ENCODE assay signal across 16 cellular contexts in genomic region chr4:22999419-22999818, GRCh38.
DNase-seq lines count a peak whose midpoint lies in the region; ATAC-seq and TF ChIP-seq lines count a peak whose summit lies in the region.
"Had no signal": no experiment of that assay in that cellular context is flagged by ENCODE, and none has a peak within 500 bp of the region (broad histone marks: within the 10 kb centered on the region; RNA-seq: fewer than 3 reads in every experiment).

No MANE protein-coding gene starts in this region.

- no peak for TF ChIP-seq POLR2A in esophagus muscularis mucosa (IDR thresholded peaks at IDR 0.05; ENCODE audit: low read depth)

- no peaks in the 10 kb centered on the region for H3K79me2 ChIP-seq in mesendoderm (ENCODE audit: control insufficient read depth, insufficient read depth, low read length)

- H3K36me3 ChIP-seq in mesendoderm (ENCODE audit: control insufficient read depth, insufficient read depth, low read length) (no peaks in the 10 kb centered on the region), esophagus muscularis mucosa (no peaks in the 10 kb centered on the region)
- H3K36me3 ChIP-seq: ovary had no signal

- H2BK120ac ChIP-seq in mesendoderm (ENCODE audit: low read depth, low read length): no peak overlapping the region

- intact Hi-C loops in esophagus muscularis mucosa (cut with DNase I): no loop called here

- H3K27me3 ChIP-seq in mesendoderm (ENCODE audit: insufficient read depth, low read length, poor library complexity): no peaks in the 10 kb centered on the region
- no peaks in the 10 kb centered on the region for H3K27me3 ChIP-seq in esophagus muscularis mucosa
- H3K27me3 ChIP-seq: foreskin keratinocyte, ovary, testis had no signal

- ATAC-seq in HG03108 (IDR thresholded peaks at IDR 0.05; ENCODE audit: unreplicated experiment): no peak
- ATAC-seq: foreskin keratinocyte, left ventricle myocardium superior, Panc1 had no signal

- WGBS in mesendoderm (ENCODE audit: extremely low coverage, insufficient coverage, low lambda C conversion rate): no CpG with 5 or more reads among the region's 2 CpGs
- 73% methylated on average over 2 of the region's 2 CpGs for WGBS in esophagus muscularis mucosa

- no peak overlapping the region for H3K18ac ChIP-seq in mesendoderm (ENCODE audit: low read length)

- no peak overlapping the region for H3K56ac ChIP-seq in mesendoderm (ENCODE audit: low read length)

- H3K4me2 ChIP-seq in mesendoderm (ENCODE audit: low read length): no peak overlapping the region

- no peak overlapping the region for H2BK5ac ChIP-seq in mesendoderm (ENCODE audit: low read length)

- H2AK5ac ChIP-seq in mesendoderm (ENCODE audit: low read length): no peak overlapping the region

- TF ChIP-seq CTCF in astrocyte of the spinal cord (IDR thresholded peaks at IDR 0.05; ENCODE audit: low read depth, low read length): peak; percentile 17
- no peak for TF ChIP-seq CTCF in esophagus muscularis mucosa (IDR thresholded peaks at IDR 0.05)

- H3K4me1 ChIP-seq in mesendoderm (ENCODE audit: control insufficient read depth, low read depth, low read length): no peaks in the 10 kb centered on the region
- H3K4me1 ChIP-seq in esophagus muscularis mucosa: no peaks in the 10 kb centered on the region
- H3K4me1 ChIP-seq: foreskin keratinocyte, testis had no signal

- in situ Hi-C loops in astrocyte of the spinal cord (cut with HindIII; ENCODE audit: low sequenced_read_pairs): no loop called here

- no peak overlapping the region for H3K4ac ChIP-seq in mesendoderm (ENCODE audit: low read depth, low read length)

- H3K27ac ChIP-seq in mesendoderm (ENCODE audit: low read depth, low read length) (no peak overlapping the region), esophagus muscularis mucosa (replicated peaks in 1 of 4) (no peak overlapping the region)
- H3K27ac ChIP-seq: foreskin keratinocyte, ovary, testis had no signal

- H3K4me3 ChIP-seq in astrocyte of the spinal cord (ENCODE audit: low read depth, low read length) (no peak overlapping the region), mesendoderm (ENCODE audit: low read length) (no peak overlapping the region), esophagus muscularis mucosa (no peak overlapping the region)
- H3K4me3 ChIP-seq: ovary, testis had no signal

- no peaks in the 10 kb centered on the region for H3K9me3 ChIP-seq in esophagus muscularis mucosa
- H3K9me3 ChIP-seq: ovary, testis had no signal

- H2BK15ac ChIP-seq in mesendoderm (replicated peaks; ENCODE audit: low read depth): no peak overlapping the region

- TF ChIP-seq EP300 in esophagus muscularis mucosa (IDR thresholded peaks at IDR 0.05): no peak

- H4K5ac ChIP-seq in mesendoderm (ENCODE audit: low read length): no peak overlapping the region

- DNase-seq in HT-29 (ENCODE audit: low spot score) (peak; percentile 22), NAMALWA (ENCODE audit: low spot score) (peak; percentile 8), astrocyte of the spinal cord (ENCODE audit: low read depth, low spot score) (peak; percentile 13), mesendoderm (peak; percentile 56), esophagus muscularis mucosa (ENCODE audit: extremely low spot score) (no peak), activated gamma-delta T cell (lab: John Stamatoyannopoulos, UW) (no peak)
- DNase-seq: activated CD4-positive, CD25-positive, alpha-beta regulatory T cell; activated effector memory CD4-positive, alpha-beta T cell treated with Interleukin-2 at 50 U/mL for 16 hours; amygdala; foreskin keratinocyte; left ventricle myocardium superior; NCI-H2029; ovary; testis had no signal

- H4K8ac ChIP-seq in mesendoderm (ENCODE audit: low read depth, low read length): no peak overlapping the region

- H3K23ac ChIP-seq in mesendoderm (ENCODE audit: low read length): no peak overlapping the region

- H3K9ac ChIP-seq in mesendoderm (ENCODE audit: low read length): no peak overlapping the region

- H3K79me1 ChIP-seq in mesendoderm (ENCODE audit: low read length): no peaks in the 10 kb centered on the region

Comparison
In these comparisons a context has a peak if more than half of its experiments do, and no peak if none do; other contexts are left out.
1. DNase-seq: peak in HT-29 (single experiment), NAMALWA (single experiment), astrocyte of the spinal cord (single experiment) and mesendoderm (single experiment); none in esophagus muscularis mucosa (single experiment) and activated gamma-delta T cell (single experiment).